20 cellular contexts compared by ENCODE assay signal in genomic region chr1:147238925-147239820, GRCh38. TPM values are rescaled to one million over a fixed set of nuclear protein-coding genes. Genes with fewer than 3 reads are reported as not detected.
DNase-seq lines count a peak whose midpoint lies in the region; ATAC-seq, FAIRE-seq and TF ChIP-seq lines count a peak whose summit lies in the region.
"Had no signal": no experiment of that assay in that cellular context is flagged by ENCODE, and none has a peak within 500 bp of the region (broad histone marks: within the 10 kb centered on the region; RNA-seq: fewer than 3 reads in every experiment).

No MANE protein-coding gene starts in this region.

- H3K4me1 Mint-ChIP-seq in progenitor cell of endocrine pancreas (ENCODE audit: low read depth), result peaks cover 51% of the 10 kb centered on the region

- H3K36me3 ChIP-seq in body of pancreas (replicated peaks in 1 of 2; ENCODE audit: insufficient read depth in 1 of 2, low read depth in 2 of 2), result no peaks in the 10 kb centered on the region
- H3K36me3 ChIP-seq in right lobe of liver, result no peaks in the 10 kb centered on the region

- no peak for FAIRE-seq in GM12892 (lab: Jason Lieb, UNC)
- FAIRE-seq: A204.1, RCC 7860 had no signal

- H3K27ac ChIP-seq in C4-2B, result peak overlapping the region; percentile 30; the same call in 1 of the 2 replicates
- H3K27ac ChIP-seq in body of pancreas, result peak overlapping the region; percentile 34 to 81 (median 78)
- H3K27ac ChIP-seq in right lobe of liver, result peak overlapping the region; percentile 22 to 94 (median 91)
- H3K27ac ChIP-seq: KMS-11, SK-N-MC had no signal

- intact Hi-C loops in body of pancreas (cut with DNase I), result no loop called here
- intact Hi-C loops in right lobe of liver (cut with DNase I), result loop anchor here in 1 of 2 donors (5.0 kb wide), 1 partner anchor 67 kb away; the partner anchor contains the start of gene PRKAB2

- WGBS in body of pancreas, 2 donors, result 25 to 34% methylated on average over 11 of the region's 11 CpGs
- 29% methylated on average over 11 of the region's 11 CpGs for WGBS in right lobe of liver (ENCODE audit: insufficient coverage, low coverage, low lambda C conversion rate, missing lambda C conversion rate)

- TF ChIP-seq POLR2A in body of pancreas (IDR thresholded peaks at IDR 0.05) (no peak), right lobe of liver (IDR thresholded peaks at IDR 0.05) (no peak), GM12892 (IDR thresholded peaks at IDR 0.05; ENCODE audit: low read depth, low read length) (no peak)

- TF ChIP-seq CTCF in C4-2B (conservative IDR thresholded peaks at IDR 0.05) (no peak), body of pancreas (IDR thresholded peaks at IDR 0.05) (no peak), right lobe of liver (IDR thresholded peaks at IDR 0.05) (no peak), progenitor cell of endocrine pancreas (IDR thresholded peaks at IDR 0.05; ENCODE audit: unreplicated experiment) (no peak)

- H3K4me1 ChIP-seq in body of pancreas, result peaks cover 77% of the 10 kb centered on the region
- H3K4me1 ChIP-seq in right lobe of liver, result peaks cover 0 to 71% (median 22%) of the 10 kb centered on the region in 4 donors

- H3K9me3 Mint-ChIP-seq in progenitor cell of endocrine pancreas (ENCODE audit: low read depth), result no peaks in the 10 kb centered on the region

- no peaks in the 10 kb centered on the region for H3K27me3 ChIP-seq in body of pancreas
- H3K27me3 ChIP-seq in right lobe of liver, result no peaks in the 10 kb centered on the region

- no peak for ATAC-seq in body of pancreas
- ATAC-seq in right lobe of liver, result peak in 1 of 4 donors; percentile 7
- no peak for ATAC-seq in HG02623 (IDR thresholded peaks at IDR 0.05; ENCODE audit: unreplicated experiment)

- no peak for DNase-seq in body of pancreas
- peak in 1 of 3 donors; percentile 57 for DNase-seq in right lobe of liver
- DNase-seq in progenitor cell of endocrine pancreas (ENCODE audit: low spot score, unreplicated experiment), result no peak
- no peak for DNase-seq in DMS153 treated with DMSO at 0.1 percent for 48 hours (lab: John Stamatoyannopoulos, UW; ENCODE audit: unreplicated experiment)
- DNase-seq in GM12892 (ENCODE audit: insufficient read length), result no peak
- DNase-seq in mesenteric fat pad (ENCODE audit: low spot score), result no peak
- DNase-seq: C1 segment of cervical spinal cord, DMS 273 treated with DMSO at 0.1 percent for 48 hours, EL, GOT3, NCI-H1048, NCI-H2081, NCI-H524, Right ventricle myocardium superior had no signal

- H3K36me3 Mint-ChIP-seq in progenitor cell of endocrine pancreas (ENCODE audit: insufficient read depth), result peaks cover 6% of the 10 kb centered on the region

- H3K9me3 ChIP-seq in body of pancreas (no peaks in the 10 kb centered on the region), right lobe of liver (no peaks in the 10 kb centered on the region)

- no peak overlapping the region for H3K4me3 ChIP-seq in body of pancreas
- no peak overlapping the region for H3K4me3 ChIP-seq in right lobe of liver
- H3K4me3 ChIP-seq: SK-N-MC had no signal

- peak overlapping the region; percentile 57 for H3K27ac Mint-ChIP-seq in progenitor cell of endocrine pancreas

- H3K4me3 Mint-ChIP-seq in progenitor cell of endocrine pancreas (ENCODE audit: low read depth), result peak overlapping the region; percentile 2

- no peaks in the 10 kb centered on the region for H3K27me3 Mint-ChIP-seq in progenitor cell of endocrine pancreas

RNA-seq across cellular contexts. Expression of gene CHD1L, which starts 3.3 kb away (rescaled TPM):
- 10 to 100 TPM; 11.5 to 21.5 TPM for total RNA-seq in body of pancreas
- 10 to 100 TPM; 21.7 to 34.3 (median 28.8) TPM for total RNA-seq in right lobe of liver
- 79.6 and 80.3 TPM in 2 replicates for total RNA-seq in progenitor cell of endocrine pancreas
- polyA plus RNA-seq in GM12892 (2012; ENCODE audit: missing spikeins), result 40.2 TPM
- 30.0 TPM for total RNA-seq in mesenteric fat pad

RNA-seq across cellular contexts. Expression of gene FMO5, which starts 14.0 kb away (rescaled TPM):
- total RNA-seq in body of pancreas (10 to 100 TPM; 30.6 to 68.6 TPM), right lobe of liver (100 to 1,000 TPM in 3 of 6 experiments, 10 to 100 TPM in 3; 55.0 to 482 (median 99.6) TPM), progenitor cell of endocrine pancreas (4.2 and 5.0 TPM in 2 replicates), mesenteric fat pad (2.5 TPM)
- 1.5 TPM for polyA plus RNA-seq in GM12892 (2012; ENCODE audit: missing spikeins)

Comparison
In these comparisons a context has a peak if more than half of its experiments do, and no peak if none do; other contexts are left out.
1. H3K27ac ChIP-seq: peak in every context shown above with its lines; median percentile 91 in right lobe of liver; 78 in body of pancreas; 30 in C4-2B.